Comparison of ENCODE assay signal across 16 cellular contexts in the genomic region with DNA sequence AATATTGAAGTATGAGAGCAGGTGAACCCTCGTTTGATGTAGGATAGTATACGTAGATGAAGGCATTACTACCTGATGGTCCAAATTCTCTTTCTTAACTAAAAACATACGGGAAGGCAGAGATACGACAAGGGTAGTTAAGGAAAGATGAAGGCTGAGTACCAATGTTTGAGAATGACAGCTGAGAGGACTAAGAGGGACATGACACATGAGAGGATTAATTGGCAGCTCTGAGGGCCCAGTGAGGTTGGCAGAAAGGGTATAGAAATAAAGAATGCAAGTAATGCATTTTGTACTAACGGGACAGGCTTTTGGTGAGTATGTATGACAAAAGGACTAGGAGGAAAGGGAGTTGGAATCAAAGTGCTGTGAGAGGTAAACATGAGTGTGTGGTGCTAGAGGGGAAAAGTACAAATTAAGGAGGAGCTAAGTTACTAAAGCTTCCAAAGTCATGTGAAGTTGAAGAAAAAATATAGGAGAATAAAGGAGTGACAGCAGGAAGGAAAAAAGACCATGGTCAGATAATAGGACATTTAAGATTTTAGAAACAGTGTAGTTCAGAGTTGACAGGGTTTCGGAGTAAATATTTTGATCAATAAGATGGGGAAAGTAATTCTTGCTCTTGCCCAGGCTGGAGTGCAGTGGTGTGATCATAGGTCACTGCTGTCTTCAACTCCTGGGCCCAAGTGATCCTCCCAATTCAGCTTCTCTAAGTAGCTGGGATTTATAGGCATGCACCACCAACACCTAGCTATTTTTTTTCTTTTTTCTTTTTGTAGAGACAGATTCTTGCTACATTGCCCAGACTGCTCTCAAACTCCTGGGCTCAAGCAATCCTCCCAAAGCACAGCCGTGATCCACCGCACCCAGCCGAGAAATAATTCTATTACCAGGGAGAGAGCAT. TPM values are rescaled to one million over a fixed set of nuclear protein-coding genes. Genes with fewer than 3 reads are reported as not detected.
DNase-seq lines count a peak whose midpoint lies in the region; ATAC-seq and TF ChIP-seq lines count a peak whose summit lies in the region.
"Had no signal": no experiment of that assay in that cellular context is flagged by ENCODE, and none has a peak within 500 bp of the region (broad histone marks: within the 10 kb centered on the region; RNA-seq: fewer than 3 reads in every experiment).

No MANE protein-coding gene starts in this region.

- no peak for ATAC-seq in activated CD4-positive, alpha-beta T cell treated with anti-CD3 and anti-CD28 coated beads for 36 hours
- no peak for ATAC-seq in GM23338
- peak; percentile 38 to 78 (median 66) for ATAC-seq in psoas muscle
- ATAC-seq in gastroesophageal sphincter, result no peak
- no peak for ATAC-seq in left lobe of liver
- ATAC-seq: CD8-positive, alpha-beta T cell; K562 had no signal

- H3K27ac ChIP-seq in GM23338 (ENCODE audit: low read depth) (0 out of 2 replicates have a peak overlapping the region, but pooled peaks have one; percentile 46), endodermal cell (ENCODE audit: low read depth, low read length) (no peak overlapping the region), psoas muscle (peak overlapping the region; percentile 11), gastroesophageal sphincter (peak overlapping the region in 2 of 4 donors; percentile 27 to 33)
- H3K27ac ChIP-seq: 22Rv1 had no signal

- H3K36me3 ChIP-seq in GM23338 (ENCODE audit: insufficient read depth), result peaks cover 28% of the 10 kb centered on the region
- H3K36me3 ChIP-seq in endodermal cell (ENCODE audit: control insufficient read depth, insufficient read depth, low read length), result peaks cover 60% of the 10 kb centered on the region
- H3K36me3 ChIP-seq in psoas muscle (ENCODE audit: insufficient read depth in 1 of 2, low read depth in 1 of 2), result peaks cover 0 to 74% of the 10 kb centered on the region in 2 donors
- peaks cover 3 to 82% of the 10 kb centered on the region in 2 donors for H3K36me3 ChIP-seq in gastroesophageal sphincter

- no peak for TF ChIP-seq CTCF in GM23338 (conservative IDR thresholded peaks at IDR 0.05; ENCODE audit: low read depth in 2 of 2)
- TF ChIP-seq CTCF in endodermal cell (conservative IDR thresholded peaks at IDR 0.05), result no peak
- TF ChIP-seq CTCF in psoas muscle (IDR thresholded peaks at IDR 0.05), result no peak
- TF ChIP-seq CTCF in gastroesophageal sphincter (IDR thresholded peaks at IDR 0.05), result no peak

- TF ChIP-seq EP300 in gastroesophageal sphincter (IDR thresholded peaks at IDR 0.05), result no peak

- CTCF ChIA-PET in activated CD4-positive, alpha-beta T cell treated with anti-CD3 and anti-CD28 coated beads for 36 hours (lab: Charles Lee), result interaction anchor here (1.0 to 1.5 kb wide), 4 partner anchors 9 to 47 kb away, joined by 3 to 4 read pairs (median 4); no protein-coding TSS in a partner anchor

- no peak overlapping the region for H3K4me2 ChIP-seq in GM23338
- H3K4me2 ChIP-seq: PC-9 had no signal

- H3K9me3 ChIP-seq in endodermal cell (ENCODE audit: control insufficient read depth, low read length) (no peaks in the 10 kb centered on the region), psoas muscle (no peaks in the 10 kb centered on the region), gastroesophageal sphincter (no peaks in the 10 kb centered on the region)

- H3K27me3 Mint-ChIP-seq in activated CD4-positive, alpha-beta T cell treated with anti-CD3 and anti-CD28 coated beads for 36 hours, result no peaks in the 10 kb centered on the region
- H3K27me3 Mint-ChIP-seq in GM23338 (ENCODE audit: insufficient read depth, low read depth, poor library complexity) (no peaks in the 10 kb centered on the region), endodermal cell (ENCODE audit: insufficient read depth) (no peaks in the 10 kb centered on the region)

- intact Hi-C loops in activated CD4-positive, alpha-beta T cell treated with anti-CD3 and anti-CD28 coated beads for 36 hours (cut with DNase I, micrococcal nuclease), result no loop called here
- intact Hi-C loops in psoas muscle (cut with DNase I), result loop anchor here in 1 of 2 donors (5.0 kb wide), 1 partner anchor 35 kb away; no protein-coding TSS in a partner anchor

- H3K4me1 ChIP-seq in GM23338 (ENCODE audit: insufficient read depth) (no peaks in the 10 kb centered on the region), endodermal cell (ENCODE audit: control insufficient read depth, insufficient read depth, low read length) (no peaks in the 10 kb centered on the region), psoas muscle (peaks cover 30% of the 10 kb centered on the region), gastroesophageal sphincter (peaks cover 0 to 23% (median 0%) of the 10 kb centered on the region in 3 donors)

- no peak overlapping the region for H3K4me3 Mint-ChIP-seq in activated CD4-positive, alpha-beta T cell treated with anti-CD3 and anti-CD28 coated beads for 36 hours
- H3K4me3 Mint-ChIP-seq in GM23338 (no peak overlapping the region), endodermal cell (no peak overlapping the region)
- H3K4me3 Mint-ChIP-seq: CD8-positive, alpha-beta T cell had no signal

- H3K27me3 ChIP-seq in GM23338 (ENCODE audit: insufficient read depth) (no peaks in the 10 kb centered on the region), endodermal cell (ENCODE audit: control insufficient read depth, insufficient read depth, low read length, poor library complexity, severe bottlenecking) (no peaks in the 10 kb centered on the region), psoas muscle (ENCODE audit: insufficient read depth in 3 of 3, low read length in 2 of 3) (no peaks in the 10 kb centered on the region), gastroesophageal sphincter (no peaks in the 10 kb centered on the region)

- H3K9me3 Mint-ChIP-seq in activated CD4-positive, alpha-beta T cell treated with anti-CD3 and anti-CD28 coated beads for 36 hours (ENCODE audit: low read depth), result no peaks in the 10 kb centered on the region
- H3K9me3 Mint-ChIP-seq in GM23338 (no peaks in the 10 kb centered on the region), endodermal cell (no peaks in the 10 kb centered on the region)
- H3K9me3 Mint-ChIP-seq: CD8-positive, alpha-beta T cell had no signal

- H3K79me2 ChIP-seq in GM23338 (replicated peaks; ENCODE audit: insufficient read depth), result peaks cover 14% of the 10 kb centered on the region

- H2AFZ ChIP-seq in GM23338, result no peak overlapping the region
- H2AFZ ChIP-seq: PC-9 had no signal

- TF ChIP-seq POLR2A in gastroesophageal sphincter (IDR thresholded peaks at IDR 0.05), result no peak

- peaks cover 31% of the 10 kb centered on the region for H3K36me3 Mint-ChIP-seq in activated CD4-positive, alpha-beta T cell treated with anti-CD3 and anti-CD28 coated beads for 36 hours (ENCODE audit: low read depth)
- H3K36me3 Mint-ChIP-seq in GM23338 (ENCODE audit: low read depth) (peaks cover 49% of the 10 kb centered on the region), endodermal cell (ENCODE audit: low read depth) (peaks cover 58% of the 10 kb centered on the region)

- H3K9me2 ChIP-seq in GM23338 (ENCODE audit: insufficient read depth), result no peaks in the 10 kb centered on the region

- H4K20me1 ChIP-seq in GM23338 (replicated peaks; ENCODE audit: insufficient read depth), result peaks cover 5% of the 10 kb centered on the region; the same call in 1 of the 2 replicates

- no peaks in the 10 kb centered on the region for H3K4me1 Mint-ChIP-seq in activated CD4-positive, alpha-beta T cell treated with anti-CD3 and anti-CD28 coated beads for 36 hours
- no peaks in the 10 kb centered on the region; the same call in 2 of the 3 replicates for H3K4me1 Mint-ChIP-seq in GM23338
- H3K4me1 Mint-ChIP-seq in endodermal cell, result no peaks in the 10 kb centered on the region

- DNase-seq in activated CD4-positive, alpha-beta T cell treated with anti-CD3 and anti-CD28 coated beads for 36 hours, result no peak
- no peak for DNase-seq in activated CD4-positive, alpha-beta T cell treated with anti-CD3 and anti-CD28 coated beads for 48 hours
- no peak for DNase-seq in GM23338 (ENCODE audit: low spot score)
- no peak for DNase-seq in endodermal cell
- no peak for DNase-seq in psoas muscle
- no peak for DNase-seq in NCI-H1417 treated with DMSO at 0.1 percent for 48 hours (lab: John Stamatoyannopoulos, UW)
- DNase-seq in left lobe of liver (ENCODE audit: low spot score), result no peak
- DNase-seq: CD8-positive, alpha-beta T cell; NCI-H1048; NCI-H1694 treated with DMSO at 0.1 percent for 48 hours; NCI-H446 treated with DMSO at 0.1 percent for 48 hours; NCI-H774; PC-9 had no signal

- H3K4me3 ChIP-seq in GM23338 (no peak overlapping the region), endodermal cell (ENCODE audit: low read length) (no peak overlapping the region), psoas muscle (no peak overlapping the region), gastroesophageal sphincter (no peak overlapping the region)
- H3K4me3 ChIP-seq: K562, PC-9 had no signal

- H3F3A ChIP-seq in GM23338 (replicated peaks; ENCODE audit: low read depth), result no peaks in the 10 kb centered on the region

- no peak overlapping the region for H3K9ac ChIP-seq in endodermal cell (ENCODE audit: extremely low read depth, low read length, poor library complexity, severe bottlenecking)

- POLR2A ChIA-PET in activated CD4-positive, alpha-beta T cell treated with anti-CD3 and anti-CD28 coated beads for 36 hours (lab: Charles Lee), result no interaction called here

- H3K27ac Mint-ChIP-seq in activated CD4-positive, alpha-beta T cell treated with anti-CD3 and anti-CD28 coated beads for 36 hours, result peak overlapping the region; percentile 10
- H3K27ac Mint-ChIP-seq in GM23338, result no peak overlapping the region
- peak overlapping the region; percentile 1 for H3K27ac Mint-ChIP-seq in endodermal cell
- H3K27ac Mint-ChIP-seq: CD8-positive, alpha-beta T cell had no signal

- WGBS in endodermal cell (ENCODE audit: insufficient coverage in 1 of 2, insufficient read length in 1 of 2), 2 experiments, result 96 to 100% methylated on average over 4 to 9 of the region's 9 CpGs
- 47 to 60% (median 50%) methylated on average over 9 of the region's 9 CpGs for WGBS in psoas muscle, 3 donors
- 56 to 76% methylated on average over 8 to 9 of the region's 9 CpGs for WGBS in gastroesophageal sphincter (ENCODE audit: low coverage in 1 of 2), 2 donors

RNA-seq across cellular contexts. Expression of a gene that starts 43.1 kb away (rescaled TPM):
- 1 to 10 TPM; 1.6 to 1.7 TPM for total RNA-seq in activated CD4-positive, alpha-beta T cell treated with anti-CD3 and anti-CD28 coated beads for 36 hours
- total RNA-seq in GM23338 (2014; rRNA removed; shearing (Covaris generic)), result 9.6 and 13.3 TPM in 2 replicates
- polyA plus RNA-seq in GM23338 (2016; fragmentation: Nextera tagmentation; extraction: Ambion mirVana), result 7.8 and 13.9 TPM in 2 replicates
- 1 to 10 TPM; 5.2 to 8.5 TPM for total RNA-seq in endodermal cell
- polyA plus RNA-seq in endodermal cell (2013, experiment 1 of 2), result 12.8 TPM
- 10.6 TPM for polyA plus RNA-seq in endodermal cell (2013, experiment 2 of 2)
- under 1 TPM; 0.08 to 0.97 (median 0.23) TPM for total RNA-seq in psoas muscle
- polyA plus RNA-seq in psoas muscle, result under 1 TPM; 0.13 to 0.69 (median 0.16) TPM
- total RNA-seq in gastroesophageal sphincter, result 1 to 10 TPM in 1 of 4 donors, under 1 TPM in 2, not detected in 1; 0.31 to 1.2 (median 0.45) TPM
- 1.1 TPM for total RNA-seq in left lobe of liver

Comparison
In these comparisons a context has a peak if more than half of its experiments do, and no peak if none do; other contexts are left out.
1. ATAC-seq: peak in psoas muscle (4 of 4); none in activated CD4-positive, alpha-beta T cell treated with anti-CD3 and anti-CD28 coated beads for 36 hours (single experiment), GM23338 (single experiment), gastroesophageal sphincter (single experiment) and left lobe of liver (single experiment).